In the genomic region with DNA sequence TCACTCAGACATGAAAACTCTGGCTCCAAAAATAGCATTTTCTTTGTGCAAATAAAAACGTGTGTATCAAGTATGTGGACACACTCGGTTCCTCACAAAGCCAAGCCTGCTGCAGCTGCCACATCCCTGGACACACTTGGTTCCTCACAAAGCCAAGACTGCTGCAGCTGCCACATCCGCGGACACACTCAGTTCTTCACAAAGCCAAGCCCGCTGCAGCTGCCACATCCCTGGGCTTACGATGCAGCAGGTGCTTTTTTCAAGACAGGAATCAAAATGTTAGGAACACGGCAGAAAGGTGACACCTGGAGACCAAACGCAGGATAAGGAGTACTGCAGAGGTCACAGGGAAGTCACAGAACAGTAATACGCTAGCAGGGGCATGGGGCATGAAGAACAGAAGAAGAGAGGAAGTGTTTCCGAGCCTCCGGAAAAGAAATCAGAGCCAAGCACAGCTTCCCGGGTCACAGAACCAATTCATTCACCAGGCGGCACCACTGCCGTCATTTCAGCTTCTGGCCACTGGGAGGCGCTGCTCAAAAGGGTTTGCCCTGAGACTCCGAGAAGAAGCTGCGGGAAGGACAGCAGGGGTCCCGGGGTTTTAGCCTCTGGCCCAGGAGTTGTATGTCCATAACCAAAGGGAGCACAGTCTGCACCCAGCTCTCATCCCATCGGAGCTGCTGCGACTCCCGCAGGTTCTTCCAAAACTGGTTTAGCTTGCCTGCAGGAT, we compare ENCODE assay signal across 8 cellular contexts. TPM values are rescaled to one million over a fixed set of nuclear protein-coding genes. Genes with fewer than 3 reads are reported as not detected.
DNase-seq lines count a peak whose midpoint lies in the region; ATAC-seq, FAIRE-seq and TF ChIP-seq lines count a peak whose summit lies in the region.
"Not testable (repeated sequence)": the region's sequence is repeated elsewhere in the genome, so short reads cannot be mapped to it uniquely, and the experiment has no call there.

No MANE protein-coding gene starts in this region.

- H3K36me3 ChIP-seq in right lobe of liver, upper lobe of left lung: not testable (repeated sequence)

- H3K27me3 ChIP-seq in right lobe of liver, upper lobe of left lung: not testable (repeated sequence)

- H3K4me1 ChIP-seq in right lobe of liver, upper lobe of left lung: not testable (repeated sequence)

- H3K27ac ChIP-seq in right lobe of liver, upper lobe of left lung: not testable (repeated sequence)

- H3K4me3 ChIP-seq in right lobe of liver, upper lobe of left lung: not testable (repeated sequence)

- H3K4me3 Mint-ChIP-seq in effector memory CD8-positive, alpha-beta T cell, result not testable (repeated sequence)

- not testable (repeated sequence) for H3K36me3 Mint-ChIP-seq in effector memory CD8-positive, alpha-beta T cell (ENCODE audit: insufficient read depth)

- peak; percentile 72 for FAIRE-seq in G401.6 (lab: Jason Lieb, UNC)

- peaks cover 8 to 11% of the 10 kb centered on the region in 2 donors for H3K4me1 Mint-ChIP-seq in effector memory CD8-positive, alpha-beta T cell (ENCODE audit: low read depth in 2 of 2)

- 31% methylated on average over 20 of the region's 21 CpGs for WGBS in right lobe of liver (ENCODE audit: insufficient coverage, low coverage, low lambda C conversion rate, missing lambda C conversion rate)
- WGBS in upper lobe of left lung, 2 donors, result 26 to 37% methylated on average over 20 to 21 of the region's 21 CpGs

- not testable (repeated sequence) for ATAC-seq in effector memory CD8-positive, alpha-beta T cell (replicated peaks); right lobe of liver; upper lobe of left lung (ENCODE audit: low FRiP score in 2 of 2)

- TF ChIP-seq EP300 in upper lobe of left lung (IDR thresholded peaks at IDR 0.05), result not testable (repeated sequence)

- DNase-seq in NCI-H1436 treated with DMSO at 0.1 percent for 48 hours (lab: John Stamatoyannopoulos, UW) (peak; percentile 12), SKM-1 treated with dmso at 0.1 percent for 144 hours (lab: John Stamatoyannopoulos, UW; ENCODE audit: unreplicated experiment) (peak; percentile 1), activated T-helper 1 cell treated with Interleukin-2 at 50 U/mL for 16 hours (ENCODE audit: low read depth) (peak; percentile 36), right lobe of liver (peak in 2 of 3 donors; percentile 53 to 65), upper lobe of left lung (peak in 1 of 2 donors; percentile 59)
- DNase-seq in effector memory CD8-positive, alpha-beta T cell, result peak; percentile 56 to 73 (median 60)
- peak; percentile 31 to 65 for DNase-seq in stimulated activated CD4-positive, alpha-beta T cell treated with anti-CD3 and anti-CD28 coated beads, Interleukin-12 subunit alpha, Interleukin-12 subunit beta, amount 100 ng/mL, for 24 hours (ENCODE audit: low read depth in 2 of 2)

- intact Hi-C loops in right lobe of liver (cut with DNase I), result not testable (repeated sequence)

- not testable (repeated sequence) for H3K9me3 ChIP-seq in right lobe of liver, upper lobe of left lung

- TF ChIP-seq CTCF in right lobe of liver (IDR thresholded peaks at IDR 0.05) (peak; percentile 48 to 80 (median 70)), upper lobe of left lung (IDR thresholded peaks at IDR 0.05) (peak in 5 of 6 experiments; percentile 51 to 71 (median 57))

- H3K27ac Mint-ChIP-seq in effector memory CD8-positive, alpha-beta T cell, result not testable (repeated sequence)

- peaks cover 0 to 28% of the 10 kb centered on the region in 2 donors for H3K27me3 Mint-ChIP-seq in effector memory CD8-positive, alpha-beta T cell

- H3K9me3 Mint-ChIP-seq in effector memory CD8-positive, alpha-beta T cell, result not testable (repeated sequence)

- not testable (repeated sequence) for TF ChIP-seq POLR2A in right lobe of liver (IDR thresholded peaks at IDR 0.05); upper lobe of left lung (IDR thresholded peaks at IDR 0.05)

RNA-seq across cellular contexts. Expression of gene ROPN1B, which starts 40.0 kb away (rescaled TPM):
- total RNA-seq in right lobe of liver (1 to 10 TPM in 1 of 6 experiments, under 1 TPM in 4, not detected in 1; 0.46 to 2.0 (median 0.60) TPM), upper lobe of left lung (1 to 10 TPM in 3 of 6 donors, under 1 TPM in 1, not detected in 2; 0.76 to 6.3 (median 2.0) TPM)
